In the genomic region with DNA sequence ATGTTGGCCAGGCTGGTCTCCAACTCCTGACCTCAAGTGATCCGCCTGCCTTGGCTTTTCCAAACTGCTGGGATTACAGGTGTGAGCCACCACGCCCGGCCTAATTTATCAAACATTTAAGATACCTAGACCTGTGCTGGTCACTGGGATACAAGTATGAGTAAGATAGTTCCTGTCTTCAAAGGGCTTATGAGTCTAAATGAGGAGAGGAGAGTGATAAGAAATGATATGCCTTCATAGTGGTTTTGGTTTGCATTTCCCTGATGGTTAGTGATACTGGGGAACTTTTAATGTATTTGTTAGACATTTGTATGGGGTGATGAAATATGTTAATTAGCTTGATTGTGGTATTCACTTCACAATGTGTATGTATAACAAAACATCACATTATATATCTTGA, we compare ENCODE assay signal across 1 cellular context.
TF ChIP-seq lines count a peak whose summit lies in the region.

No MANE protein-coding gene starts in this region.

TF ChIP-seq in GM12878, 131 proteins besides CTCF, POLR2A, EP300 and RAD21:
- no peak for TF ChIP-seq ZBED1 (IDR thresholded peaks at IDR 0.05; ENCODE audit: borderline replicate concordance)
- TF ChIP-seq JUNB (IDR thresholded peaks at IDR 0.05) = peak; percentile 25; the same call in 1 of the 2 replicates
- TF ChIP-seq RUNX3 (IDR thresholded peaks at IDR 0.05; ENCODE audit: low read length) = peak; percentile 39; the same call in 1 of the 2 replicates
